Comparison of ENCODE assay signal across 8 cellular contexts in the genomic region with DNA sequence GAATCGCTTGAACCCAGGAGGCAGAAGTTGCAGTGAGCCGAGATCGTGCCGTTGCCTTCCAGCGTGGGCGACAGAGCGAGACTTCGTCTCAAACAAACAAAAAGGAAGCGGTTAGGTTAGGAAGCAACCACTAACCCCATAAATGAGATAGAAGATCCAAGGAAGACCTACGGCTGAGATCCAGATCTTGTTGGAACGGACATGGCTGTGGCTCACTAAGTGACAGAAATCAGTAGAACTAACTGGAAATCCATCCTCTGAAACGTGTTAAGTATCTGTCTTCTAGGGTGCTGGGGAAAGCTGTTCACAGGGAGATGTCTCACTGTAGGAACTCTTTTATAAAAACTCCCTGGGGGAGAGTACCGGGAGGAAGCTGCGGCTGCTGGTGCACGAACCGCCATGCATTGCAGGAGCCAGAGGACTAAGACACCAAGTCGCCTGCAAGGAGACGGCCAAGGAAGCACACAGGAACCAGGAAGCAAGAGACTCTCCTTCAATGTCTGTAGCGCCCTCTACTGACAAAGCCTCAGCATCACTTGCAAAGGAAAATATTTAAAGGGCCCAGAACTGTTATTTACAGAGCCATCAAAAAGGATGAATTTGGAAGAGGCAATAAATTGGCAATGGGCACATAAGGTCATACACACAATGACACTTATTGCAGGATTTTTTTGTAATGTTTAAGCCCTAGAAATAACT. TPM values are rescaled to one million over a fixed set of nuclear protein-coding genes. Genes with fewer than 3 reads are reported as not detected.
DNase-seq lines count a peak whose midpoint lies in the region; ATAC-seq and TF ChIP-seq lines count a peak whose summit lies in the region.

No MANE protein-coding gene starts in this region.

- no peak overlapping the region for H3K27ac Mint-ChIP-seq in osteocyte (ENCODE audit: unreplicated experiment)

- H3K4me3 Mint-ChIP-seq in osteocyte (ENCODE audit: unreplicated experiment): no peak overlapping the region

- DNase-seq in CD1c-positive myeloid dendritic cell (ENCODE audit: extremely low spot score): peak; percentile 82
- peak; percentile 65 for DNase-seq in LoVo (ENCODE audit: low spot score)
- DNase-seq in UCSD-AML1 (lab: John Stamatoyannopoulos, UW; ENCODE audit: unreplicated experiment): peak; percentile 70
- peak; percentile 45 for DNase-seq in fibroblast of gingiva (ENCODE audit: low read depth)
- DNase-seq in osteocyte (ENCODE audit: extremely low spot score, unreplicated experiment): no peak
- DNase-seq in SHP77 treated with DMSO at 0.1 percent for 48 hours (lab: John Stamatoyannopoulos, UW): no peak

- no peaks in the 10 kb centered on the region for H3K9me3 Mint-ChIP-seq in osteocyte (ENCODE audit: unreplicated experiment)

- H3K27me3 Mint-ChIP-seq in osteocyte (ENCODE audit: unreplicated experiment): peaks cover 11% of the 10 kb centered on the region

- no peaks in the 10 kb centered on the region for H3K36me3 Mint-ChIP-seq in osteocyte (ENCODE audit: unreplicated experiment)

- H3K4me1 Mint-ChIP-seq in osteocyte (ENCODE audit: unreplicated experiment): peaks cover 3% of the 10 kb centered on the region

- TF ChIP-seq CTCF in osteocyte (IDR thresholded peaks at IDR 0.05): peak; percentile 56

- peak; percentile 90 for ATAC-seq in GM18907 (IDR thresholded peaks at IDR 0.05; ENCODE audit: unreplicated experiment)
- no peak for ATAC-seq in HG03521 (IDR thresholded peaks at IDR 0.05; ENCODE audit: unreplicated experiment)

RNA-seq across cellular contexts. Expression of gene SPTY2D1, which starts 16.9 kb away (rescaled TPM):
- total RNA-seq in osteocyte: 16.4 and 19.5 TPM in 2 replicates

RNA-seq across cellular contexts. Expression of gene TMEM86A, which starts 47.6 kb away (rescaled TPM):
- total RNA-seq in osteocyte: 5.2 and 7.6 TPM in 2 replicates

RNA-seq across cellular contexts. Expression of gene MISFA, which starts 51.4 kb away (rescaled TPM):
- total RNA-seq in osteocyte: 3.0 and 4.5 TPM in 2 replicates

Comparison
In these comparisons a context has a peak if more than half of its experiments do, and no peak if none do; other contexts are left out.
1. DNase-seq: peak in CD1c-positive myeloid dendritic cell (single experiment), LoVo (single experiment), UCSD-AML1 (single experiment) and fibroblast of gingiva (single experiment); none in osteocyte (single experiment) and SHP77 treated with DMSO at 0.1 percent for 48 hours (single experiment).